In genomic region chr14:100138082-100138787, GRCh38 we compare ENCODE assay signal across 17 cellular contexts. TPM values are rescaled to one million over a fixed set of nuclear protein-coding genes. Genes with fewer than 3 reads are reported as not detected.
DNase-seq lines count a peak whose midpoint lies in the region; ATAC-seq and TF ChIP-seq lines count a peak whose summit lies in the region.
"Had no signal": no experiment of that assay in that cellular context is flagged by ENCODE, and none has a peak within 500 bp of the region (broad histone marks: within the 10 kb centered on the region; RNA-seq: fewer than 3 reads in every experiment).

No MANE protein-coding gene starts in this region.

- H3K27me3 ChIP-seq in mammary epithelial cell (ENCODE audit: insufficient read depth, low read length), result no peaks in the 10 kb centered on the region
- H3K27me3 ChIP-seq: tibial nerve had no signal

- TF ChIP-seq CTCF in MCF 10A (IDR thresholded peaks at IDR 0.05; ENCODE audit: unreplicated experiment), result no peak
- TF ChIP-seq CTCF in mammary epithelial cell (conservative IDR thresholded peaks at IDR 0.05 in 1 of 2, IDR thresholded peaks at IDR 0.05 in 1 of 2; ENCODE audit: extremely low read depth in 1 of 2, insufficient read depth in 1 of 2, low read depth in 1 of 2, low read length in 2 of 2), result no peak

- ATAC-seq in HG03439 (IDR thresholded peaks at IDR 0.05; ENCODE audit: unreplicated experiment) (peak; percentile 52), GM21515 (IDR thresholded peaks at IDR 0.05; ENCODE audit: unreplicated experiment) (no peak)
- ATAC-seq in activated T-cell treated with anti-CD3 and anti-CD28 coated beads, Interleukin-2, amount 50 U/mL, for 4 hours, result no peak

- dilution Hi-C loops in mammary epithelial cell (cut with HindIII; ENCODE audit: low sequenced_read_pairs), result no loop called here

- H3K4me3 Mint-ChIP-seq in MCF 10A (ENCODE audit: unreplicated experiment), result no peak overlapping the region
- no peak overlapping the region for H3K4me3 Mint-ChIP-seq in activated T-cell treated with anti-CD3 and anti-CD28 coated beads, Interleukin-2, amount 50 U/mL, for 4 hours
- H3K4me3 Mint-ChIP-seq: dendritic cell treated with granulocyte-macrophage colony-stimulating factor and Interleukin-4, amounts not matched to agents 40 ng/mL and 50 ng/mL, for 4 days had no signal

- H4K20me1 ChIP-seq in mammary epithelial cell (ENCODE audit: insufficient read depth, low read length), result no peaks in the 10 kb centered on the region

- H3K4me2 ChIP-seq in mammary epithelial cell (ENCODE audit: insufficient read depth, low read depth, low read length), result no peak overlapping the region
- H3K4me2 ChIP-seq: smooth muscle cell had no signal

- H3K4me3 ChIP-seq in mammary epithelial cell (replicated peaks in 1 of 3; ENCODE audit: insufficient read depth in 1 of 3, low read depth in 2 of 3, low read length in 3 of 3), result no peak overlapping the region
- H3K4me3 ChIP-seq: smooth muscle cell, tibial nerve had no signal

- H3K27ac Mint-ChIP-seq in MCF 10A (ENCODE audit: low read depth, unreplicated experiment), result no peak overlapping the region
- H3K27ac Mint-ChIP-seq: dendritic cell treated with granulocyte-macrophage colony-stimulating factor and Interleukin-4, amounts not matched to agents 40 ng/mL and 50 ng/mL, for 4 days had no signal

- H3K36me3 Mint-ChIP-seq in MCF 10A (ENCODE audit: insufficient read depth, unreplicated experiment), result peaks cover 17% of the 10 kb centered on the region
- peaks cover 33% of the 10 kb centered on the region for H3K36me3 Mint-ChIP-seq in activated T-cell treated with anti-CD3 and anti-CD28 coated beads, Interleukin-2, amount 50 U/mL, for 4 hours (ENCODE audit: insufficient read depth)

- no peak for DNase-seq in MCF 10A (ENCODE audit: unreplicated experiment)
- no peak for DNase-seq in mammary epithelial cell
- DNase-seq in cerebellar nuclear complex (lab: John Stamatoyannopoulos, UW), result peak; percentile 50 to 74
- no peak for DNase-seq in NCI-H128 (lab: John Stamatoyannopoulos, UW; ENCODE audit: unreplicated experiment)
- no peak for DNase-seq in NCI-H2171 (lab: John Stamatoyannopoulos, UW)
- DNase-seq in activated T-cell treated with anti-CD3 and anti-CD28 coated beads, Interleukin-2, amount 50 U/mL, for 4 hours, result no peak
- DNase-seq: ACHN, amniotic stem cell, DMS53, foreskin melanocyte, kidney glomerular epithelial cell, NCI-H226 had no signal

- H3K9me3 Mint-ChIP-seq in MCF 10A (ENCODE audit: unreplicated experiment), result no peaks in the 10 kb centered on the region
- no peaks in the 10 kb centered on the region for H3K9me3 Mint-ChIP-seq in activated T-cell treated with anti-CD3 and anti-CD28 coated beads, Interleukin-2, amount 50 U/mL, for 4 hours
- H3K9me3 Mint-ChIP-seq: dendritic cell treated with granulocyte-macrophage colony-stimulating factor and Interleukin-4, amounts not matched to agents 40 ng/mL and 50 ng/mL, for 4 days had no signal

- H3K79me2 ChIP-seq in mammary epithelial cell (ENCODE audit: insufficient read depth, low read length), result no peaks in the 10 kb centered on the region

- in situ Hi-C loops in mammary epithelial cell (cut with MboI; ENCODE audit: low sequenced_read_pairs in 2 of 2), result no loop called here

- POLR2A ChIA-PET in MCF 10A (lab: Yijun Ruan, JAX), result interaction anchor here (0.8 kb wide), 1 partner anchor 42 kb away, joined by 3 read pairs; no protein-coding TSS in a partner anchor

- no peaks in the 10 kb centered on the region for H3K9me3 ChIP-seq in mammary epithelial cell (replicated peaks; ENCODE audit: insufficient read depth, low read length)
- H3K9me3 ChIP-seq: tibial nerve had no signal

- H3K27me3 Mint-ChIP-seq in MCF 10A (ENCODE audit: insufficient read depth, unreplicated experiment), result no peaks in the 10 kb centered on the region
- H3K27me3 Mint-ChIP-seq in activated T-cell treated with anti-CD3 and anti-CD28 coated beads, Interleukin-2, amount 50 U/mL, for 4 hours (ENCODE audit: low read depth), result no peaks in the 10 kb centered on the region
- H3K27me3 Mint-ChIP-seq: dendritic cell treated with granulocyte-macrophage colony-stimulating factor and Interleukin-4, amounts not matched to agents 40 ng/mL and 50 ng/mL, for 4 days had no signal

- H2AFZ ChIP-seq in mammary epithelial cell (ENCODE audit: low read depth, low read length), result no peak overlapping the region

- BruUV-seq in MCF 10A (replicated peaks; lab: Mats Ljungman, UMichigan), result TSS peak; percentile 16
- no TSS peak for BruUV-seq in mammary epithelial cell (replicated peaks; lab: Mats Ljungman, UMichigan)

- no peak overlapping the region for H3K27ac ChIP-seq in mammary epithelial cell (ENCODE audit: insufficient read depth, low read depth, low read length)
- H3K27ac ChIP-seq: tibial nerve had no signal

- 98% methylated on average over 7 of the region's 8 CpGs for WGBS in mammary epithelial cell (ENCODE audit: low coverage, missing lambda C conversion rate)

- no peaks in the 10 kb centered on the region for H3K4me1 Mint-ChIP-seq in MCF 10A (ENCODE audit: insufficient read depth, unreplicated experiment)
- H3K4me1 Mint-ChIP-seq in activated T-cell treated with anti-CD3 and anti-CD28 coated beads, Interleukin-2, amount 50 U/mL, for 4 hours (ENCODE audit: low read depth), result peaks cover 2% of the 10 kb centered on the region

- intact Hi-C loops in MCF 10A (cut with micrococcal nuclease) (no loop called here), mammary epithelial cell (cut with micrococcal nuclease) (no loop called here)

- no peaks in the 10 kb centered on the region for H3K36me3 ChIP-seq in mammary epithelial cell (ENCODE audit: insufficient read depth, low read length)

- no peaks in the 10 kb centered on the region for H3K4me1 ChIP-seq in mammary epithelial cell (ENCODE audit: insufficient read depth, low read length)

- CTCF ChIA-PET in MCF 10A (lab: Yijun Ruan, JAX) (no interaction called here), mammary epithelial cell (lab: Charles Lee; ENCODE audit: low non-redundant PET) (no interaction called here)

- H3K9ac ChIP-seq in mammary epithelial cell (ENCODE audit: insufficient read depth, low read length), result no peak overlapping the region

RNA-seq across cellular contexts. Expression of gene DEGS2, which starts 21.2 kb away (rescaled TPM):
- total RNA-seq in MCF 10A (2022), result 0.07 and 0.39 TPM in 2 replicates
- total RNA-seq in mammary epithelial cell, result under 1 TPM; 0.17 to 0.87 TPM
- polyA plus RNA-seq in mammary epithelial cell, result 0.36 TPM
- not detected for polyA minus RNA-seq in mammary epithelial cell
- under 1 TPM; 0.19 to 0.40 (median 0.40) TPM for total RNA-seq in activated T-cell treated with anti-CD3 and anti-CD28 coated beads, Interleukin-2, amount 50 U/mL, for 4 hours

Comparison
In these comparisons a context has a peak if more than half of its experiments do, and no peak if none do; other contexts are left out.
1. DNase-seq: peak in cerebellar nuclear complex (2 of 2); none in MCF 10A (single experiment), mammary epithelial cell (single experiment), NCI-H128 (single experiment), NCI-H2171 (single experiment) and activated T-cell treated with anti-CD3 and anti-CD28 coated beads, Interleukin-2, amount 50 U/mL, for 4 hours (single experiment).